1 cellular context compared by ENCODE assay signal in the genomic region with DNA sequence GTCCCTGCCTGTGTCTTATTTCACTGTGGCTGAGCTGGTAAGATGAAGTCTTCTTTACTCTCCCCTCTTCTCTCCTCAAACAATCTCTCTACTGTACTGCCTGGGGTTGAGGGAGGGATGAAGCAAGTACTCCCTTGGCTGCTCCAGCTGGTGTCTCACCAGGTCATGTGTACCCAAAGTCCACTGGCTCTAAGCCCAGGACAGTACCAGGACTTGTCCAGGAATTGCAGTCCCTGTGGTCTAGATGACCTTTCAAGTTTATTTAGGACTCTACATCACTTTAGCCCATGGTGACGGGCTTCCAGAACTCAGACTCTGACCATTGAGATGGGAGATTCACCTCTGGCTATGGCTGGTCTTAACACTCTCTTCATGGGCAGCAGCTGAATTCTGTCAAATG.
TF ChIP-seq lines count a peak whose summit lies in the region.

No MANE protein-coding gene starts in this region.

TF ChIP-seq in HepG2, 621 proteins besides CTCF, POLR2A, EP300 and RAD21 (continued from another document and continues in another):
- TF ChIP-seq, protein P1, sequence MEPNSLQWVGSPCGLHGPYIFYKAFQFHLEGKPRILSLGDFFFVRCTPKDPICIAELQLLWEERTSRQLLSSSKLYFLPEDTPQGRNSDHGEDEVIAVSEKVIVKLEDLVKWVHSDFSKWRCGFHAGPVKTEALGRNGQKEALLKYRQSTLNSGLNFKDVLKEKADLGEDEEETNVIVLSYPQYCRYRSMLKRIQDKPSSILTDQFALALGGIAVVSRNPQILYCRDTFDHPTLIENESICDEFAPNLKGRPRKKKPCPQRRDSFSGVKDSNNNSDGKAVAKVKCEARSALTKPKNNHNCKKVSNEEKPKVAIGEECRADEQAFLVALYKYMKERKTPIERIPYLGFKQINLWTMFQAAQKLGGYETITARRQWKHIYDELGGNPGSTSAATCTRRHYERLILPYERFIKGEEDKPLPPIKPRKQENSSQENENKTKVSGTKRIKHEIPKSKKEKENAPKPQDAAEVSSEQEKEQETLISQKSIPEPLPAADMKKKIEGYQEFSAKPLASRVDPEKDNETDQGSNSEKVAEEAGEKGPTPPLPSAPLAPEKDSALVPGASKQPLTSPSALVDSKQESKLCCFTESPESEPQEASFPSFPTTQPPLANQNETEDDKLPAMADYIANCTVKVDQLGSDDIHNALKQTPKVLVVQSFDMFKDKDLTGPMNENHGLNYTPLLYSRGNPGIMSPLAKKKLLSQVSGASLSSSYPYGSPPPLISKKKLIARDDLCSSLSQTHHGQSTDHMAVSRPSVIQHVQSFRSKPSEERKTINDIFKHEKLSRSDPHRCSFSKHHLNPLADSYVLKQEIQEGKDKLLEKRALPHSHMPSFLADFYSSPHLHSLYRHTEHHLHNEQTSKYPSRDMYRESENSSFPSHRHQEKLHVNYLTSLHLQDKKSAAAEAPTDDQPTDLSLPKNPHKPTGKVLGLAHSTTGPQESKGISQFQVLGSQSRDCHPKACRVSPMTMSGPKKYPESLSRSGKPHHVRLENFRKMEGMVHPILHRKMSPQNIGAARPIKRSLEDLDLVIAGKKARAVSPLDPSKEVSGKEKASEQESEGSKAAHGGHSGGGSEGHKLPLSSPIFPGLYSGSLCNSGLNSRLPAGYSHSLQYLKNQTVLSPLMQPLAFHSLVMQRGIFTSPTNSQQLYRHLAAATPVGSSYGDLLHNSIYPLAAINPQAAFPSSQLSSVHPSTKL (CRISPR knock-in tag; IDR thresholded peaks at IDR 0.05): peak; percentile 47; the same call in 1 of the 2 replicates
- TF ChIP-seq GATAD2A (CRISPR knock-in tag; IDR thresholded peaks at IDR 0.05): 0 out of 2 replicates have a peak, but pooled peaks have one; percentile 38
- no peak for TF ChIP-seq KLF11 (CRISPR knock-in tag; IDR thresholded peaks at IDR 0.05)
- TF ChIP-seq ZNF607 (CRISPR knock-in tag; IDR thresholded peaks at IDR 0.05; ENCODE audit: borderline replicate concordance): no peak
- TF ChIP-seq, protein P2, sequence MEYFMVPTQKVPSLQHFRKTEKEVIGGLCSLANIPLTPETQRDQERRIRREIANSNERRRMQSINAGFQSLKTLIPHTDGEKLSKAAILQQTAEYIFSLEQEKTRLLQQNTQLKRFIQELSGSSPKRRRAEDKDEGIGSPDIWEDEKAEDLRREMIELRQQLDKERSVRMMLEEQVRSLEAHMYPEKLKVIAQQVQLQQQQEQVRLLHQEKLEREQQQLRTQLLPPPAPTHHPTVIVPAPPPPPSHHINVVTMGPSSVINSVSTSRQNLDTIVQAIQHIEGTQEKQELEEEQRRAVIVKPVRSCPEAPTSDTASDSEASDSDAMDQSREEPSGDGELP (IDR thresholded peaks at IDR 0.05; ENCODE audit: borderline replicate concordance, low read depth): peak; percentile 87
- TF ChIP-seq, protein P3, sequence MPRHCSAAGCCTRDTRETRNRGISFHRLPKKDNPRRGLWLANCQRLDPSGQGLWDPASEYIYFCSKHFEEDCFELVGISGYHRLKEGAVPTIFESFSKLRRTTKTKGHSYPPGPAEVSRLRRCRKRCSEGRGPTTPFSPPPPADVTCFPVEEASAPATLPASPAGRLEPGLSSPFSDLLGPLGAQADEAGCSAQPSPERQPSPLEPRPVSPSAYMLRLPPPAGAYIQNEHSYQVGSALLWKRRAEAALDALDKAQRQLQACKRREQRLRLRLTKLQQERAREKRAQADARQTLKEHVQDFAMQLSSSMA (CRISPR knock-in tag; IDR thresholded peaks at IDR 0.05): no peak
- peak; percentile 50 for TF ChIP-seq SAP130 (CRISPR knock-in tag; IDR thresholded peaks at IDR 0.05; ENCODE audit: low read depth)
- TF ChIP-seq MED8 (CRISPR knock-in tag; IDR thresholded peaks at IDR 0.05; ENCODE audit: insufficient replicate concordance): no peak
- peak; percentile 28 to 37; a peak in 2 of 4 replicates for TF ChIP-seq NR2F1 (CRISPR knock-in tag; IDR thresholded peaks at IDR 0.05)
- peak; percentile 86 for TF ChIP-seq HNF4A (CRISPR knock-in tag; IDR thresholded peaks at IDR 0.05)
- TF ChIP-seq GATA4 (IDR thresholded peaks at IDR 0.05; ENCODE audit: borderline replicate concordance, low read depth): no peak
- TF ChIP-seq, protein P4, sequence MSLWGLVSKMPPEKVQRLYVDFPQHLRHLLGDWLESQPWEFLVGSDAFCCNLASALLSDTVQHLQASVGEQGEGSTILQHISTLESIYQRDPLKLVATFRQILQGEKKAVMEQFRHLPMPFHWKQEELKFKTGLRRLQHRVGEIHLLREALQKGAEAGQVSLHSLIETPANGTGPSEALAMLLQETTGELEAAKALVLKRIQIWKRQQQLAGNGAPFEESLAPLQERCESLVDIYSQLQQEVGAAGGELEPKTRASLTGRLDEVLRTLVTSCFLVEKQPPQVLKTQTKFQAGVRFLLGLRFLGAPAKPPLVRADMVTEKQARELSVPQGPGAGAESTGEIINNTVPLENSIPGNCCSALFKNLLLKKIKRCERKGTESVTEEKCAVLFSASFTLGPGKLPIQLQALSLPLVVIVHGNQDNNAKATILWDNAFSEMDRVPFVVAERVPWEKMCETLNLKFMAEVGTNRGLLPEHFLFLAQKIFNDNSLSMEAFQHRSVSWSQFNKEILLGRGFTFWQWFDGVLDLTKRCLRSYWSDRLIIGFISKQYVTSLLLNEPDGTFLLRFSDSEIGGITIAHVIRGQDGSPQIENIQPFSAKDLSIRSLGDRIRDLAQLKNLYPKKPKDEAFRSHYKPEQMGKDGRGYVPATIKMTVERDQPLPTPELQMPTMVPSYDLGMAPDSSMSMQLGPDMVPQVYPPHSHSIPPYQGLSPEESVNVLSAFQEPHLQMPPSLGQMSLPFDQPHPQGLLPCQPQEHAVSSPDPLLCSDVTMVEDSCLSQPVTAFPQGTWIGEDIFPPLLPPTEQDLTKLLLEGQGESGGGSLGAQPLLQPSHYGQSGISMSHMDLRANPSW (CRISPR knock-in tag; IDR thresholded peaks at IDR 0.05; ENCODE audit: borderline replicate concordance): no peak
- TF ChIP-seq KMT2B (CRISPR knock-in tag; IDR thresholded peaks at IDR 0.05): no peak
- no peak for TF ChIP-seq FIP1L1 (IDR thresholded peaks at IDR 0.05; ENCODE audit: borderline replicate concordance, insufficient read depth, low read depth, low read length)
- no peak for TF ChIP-seq CCAR2 (optimal IDR thresholded peaks at IDR 0.05; ENCODE audit: low read depth, low read length)
- TF ChIP-seq RXRA (CRISPR knock-in tag; IDR thresholded peaks at IDR 0.05): peak; percentile 77
- TF ChIP-seq DMAP1 (CRISPR knock-in tag; IDR thresholded peaks at IDR 0.05): no peak
- TF ChIP-seq ATF1 (CRISPR knock-in tag; IDR thresholded peaks at IDR 0.05): no peak
- no peak for TF ChIP-seq GATAD1 (CRISPR knock-in tag; IDR thresholded peaks at IDR 0.05)
- no peak for TF ChIP-seq ZNF335 (CRISPR knock-in tag; IDR thresholded peaks at IDR 0.05)
- peak; percentile 56; the same call in 1 of the 2 replicates for TF ChIP-seq ZBTB21 (CRISPR knock-in tag; IDR thresholded peaks at IDR 0.05)
- peak; percentile 62; the same call in 1 of the 2 replicates for TF ChIP-seq CEBPB (IDR thresholded peaks at IDR 0.05; ENCODE audit: borderline replicate concordance, low read depth, low read length)
- peak; percentile 55 for TF ChIP-seq HNF4G (IDR thresholded peaks at IDR 0.05; ENCODE audit: borderline replicate concordance, low read depth, low read length)
- TF ChIP-seq HNF4G (CRISPR knock-in tag; IDR thresholded peaks at IDR 0.05; ENCODE audit: borderline replicate concordance, low read depth): no peak
- TF ChIP-seq, protein P5, sequence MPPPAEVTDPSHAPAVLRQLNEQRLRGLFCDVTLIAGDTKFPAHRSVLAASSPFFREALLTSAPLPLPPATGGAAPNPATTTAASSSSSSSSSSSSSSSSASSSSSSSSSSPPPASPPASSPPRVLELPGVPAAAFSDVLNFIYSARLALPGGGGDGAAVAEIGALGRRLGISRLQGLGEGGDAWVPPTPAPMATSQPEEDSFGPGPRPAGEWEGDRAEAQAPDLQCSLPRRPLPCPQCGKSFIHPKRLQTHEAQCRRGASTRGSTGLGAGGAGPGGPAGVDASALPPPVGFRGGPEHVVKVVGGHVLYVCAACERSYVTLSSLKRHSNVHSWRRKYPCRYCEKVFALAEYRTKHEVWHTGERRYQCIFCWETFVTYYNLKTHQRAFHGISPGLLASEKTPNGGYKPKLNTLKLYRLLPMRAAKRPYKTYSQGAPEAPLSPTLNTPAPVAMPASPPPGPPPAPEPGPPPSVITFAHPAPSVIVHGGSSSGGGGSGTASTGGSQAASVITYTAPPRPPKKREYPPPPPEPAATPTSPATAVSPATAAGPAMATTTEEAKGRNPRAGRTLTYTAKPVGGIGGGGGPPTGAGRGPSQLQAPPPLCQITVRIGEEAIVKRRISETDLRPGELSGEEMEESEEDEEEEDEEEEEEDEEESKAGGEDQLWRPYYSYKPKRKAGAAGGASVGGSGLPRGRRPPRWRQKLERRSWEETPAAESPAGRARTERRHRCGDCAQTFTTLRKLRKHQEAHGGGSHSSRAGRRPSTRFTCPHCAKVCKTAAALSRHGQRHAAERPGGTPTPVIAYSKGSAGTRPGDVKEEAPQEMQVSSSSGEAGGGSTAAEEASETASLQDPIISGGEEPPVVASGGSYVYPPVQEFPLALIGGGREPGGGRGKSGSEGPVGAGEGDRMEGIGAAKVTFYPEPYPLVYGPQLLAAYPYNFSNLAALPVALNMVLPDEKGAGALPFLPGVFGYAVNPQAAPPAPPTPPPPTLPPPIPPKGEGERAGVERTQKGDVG (CRISPR knock-in tag; IDR thresholded peaks at IDR 0.05; ENCODE audit: borderline replicate concordance): no peak
- TF ChIP-seq ZNF350 (CRISPR knock-in tag; IDR thresholded peaks at IDR 0.05; ENCODE audit: borderline replicate concordance, low read depth): no peak
- peak; percentile 46 for TF ChIP-seq RARA (CRISPR knock-in tag; IDR thresholded peaks at IDR 0.05)
- TF ChIP-seq TEAD3 (CRISPR knock-in tag; optimal IDR thresholded peaks at IDR 0.05; ENCODE audit: borderline replicate concordance): peak; percentile 50
- TF ChIP-seq, protein P6, sequence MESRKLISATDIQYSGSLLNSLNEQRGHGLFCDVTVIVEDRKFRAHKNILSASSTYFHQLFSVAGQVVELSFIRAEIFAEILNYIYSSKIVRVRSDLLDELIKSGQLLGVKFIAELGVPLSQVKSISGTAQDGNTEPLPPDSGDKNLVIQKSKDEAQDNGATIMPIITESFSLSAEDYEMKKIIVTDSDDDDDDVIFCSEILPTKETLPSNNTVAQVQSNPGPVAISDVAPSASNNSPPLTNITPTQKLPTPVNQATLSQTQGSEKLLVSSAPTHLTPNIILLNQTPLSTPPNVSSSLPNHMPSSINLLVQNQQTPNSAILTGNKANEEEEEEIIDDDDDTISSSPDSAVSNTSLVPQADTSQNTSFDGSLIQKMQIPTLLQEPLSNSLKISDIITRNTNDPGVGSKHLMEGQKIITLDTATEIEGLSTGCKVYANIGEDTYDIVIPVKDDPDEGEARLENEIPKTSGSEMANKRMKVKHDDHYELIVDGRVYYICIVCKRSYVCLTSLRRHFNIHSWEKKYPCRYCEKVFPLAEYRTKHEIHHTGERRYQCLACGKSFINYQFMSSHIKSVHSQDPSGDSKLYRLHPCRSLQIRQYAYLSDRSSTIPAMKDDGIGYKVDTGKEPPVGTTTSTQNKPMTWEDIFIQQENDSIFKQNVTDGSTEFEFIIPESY (CRISPR knock-in tag; IDR thresholded peaks at IDR 0.05): 0 out of 2 replicates have a peak, but pooled peaks have one; percentile 20
- TF ChIP-seq BCL6 (CRISPR knock-in tag; IDR thresholded peaks at IDR 0.05): peak; percentile 78
- TF ChIP-seq ZNF264 (CRISPR knock-in tag; IDR thresholded peaks at IDR 0.05): no peak
- 0 out of 2 replicates have a peak, but pooled peaks have one; percentile 30 for TF ChIP-seq WIZ (CRISPR knock-in tag; IDR thresholded peaks at IDR 0.05)
- TF ChIP-seq ZNF543 (CRISPR knock-in tag; IDR thresholded peaks at IDR 0.05): no peak
- no peak for TF ChIP-seq KLF15 (CRISPR knock-in tag; IDR thresholded peaks at IDR 0.05; ENCODE audit: borderline replicate concordance)
- TF ChIP-seq ATM (IDR thresholded peaks at IDR 0.05; ENCODE audit: borderline replicate concordance): no peak
- peak; percentile 27 for TF ChIP-seq SKI (IDR thresholded peaks at IDR 0.05; ENCODE audit: partially characterized antibody)
- no peak for TF ChIP-seq IKZF4 (CRISPR knock-in tag; IDR thresholded peaks at IDR 0.05; ENCODE audit: borderline replicate concordance, low read depth, not compliant biosample characterization)
- peak; percentile 34; the same call in 1 of the 2 replicates for TF ChIP-seq NR2F6 (IDR thresholded peaks at IDR 0.05)
- TF ChIP-seq NR2F6 (CRISPR knock-in tag; IDR thresholded peaks at IDR 0.05): peak; percentile 62; the same call in 1 of the 2 replicates
- TF ChIP-seq, protein P7, sequence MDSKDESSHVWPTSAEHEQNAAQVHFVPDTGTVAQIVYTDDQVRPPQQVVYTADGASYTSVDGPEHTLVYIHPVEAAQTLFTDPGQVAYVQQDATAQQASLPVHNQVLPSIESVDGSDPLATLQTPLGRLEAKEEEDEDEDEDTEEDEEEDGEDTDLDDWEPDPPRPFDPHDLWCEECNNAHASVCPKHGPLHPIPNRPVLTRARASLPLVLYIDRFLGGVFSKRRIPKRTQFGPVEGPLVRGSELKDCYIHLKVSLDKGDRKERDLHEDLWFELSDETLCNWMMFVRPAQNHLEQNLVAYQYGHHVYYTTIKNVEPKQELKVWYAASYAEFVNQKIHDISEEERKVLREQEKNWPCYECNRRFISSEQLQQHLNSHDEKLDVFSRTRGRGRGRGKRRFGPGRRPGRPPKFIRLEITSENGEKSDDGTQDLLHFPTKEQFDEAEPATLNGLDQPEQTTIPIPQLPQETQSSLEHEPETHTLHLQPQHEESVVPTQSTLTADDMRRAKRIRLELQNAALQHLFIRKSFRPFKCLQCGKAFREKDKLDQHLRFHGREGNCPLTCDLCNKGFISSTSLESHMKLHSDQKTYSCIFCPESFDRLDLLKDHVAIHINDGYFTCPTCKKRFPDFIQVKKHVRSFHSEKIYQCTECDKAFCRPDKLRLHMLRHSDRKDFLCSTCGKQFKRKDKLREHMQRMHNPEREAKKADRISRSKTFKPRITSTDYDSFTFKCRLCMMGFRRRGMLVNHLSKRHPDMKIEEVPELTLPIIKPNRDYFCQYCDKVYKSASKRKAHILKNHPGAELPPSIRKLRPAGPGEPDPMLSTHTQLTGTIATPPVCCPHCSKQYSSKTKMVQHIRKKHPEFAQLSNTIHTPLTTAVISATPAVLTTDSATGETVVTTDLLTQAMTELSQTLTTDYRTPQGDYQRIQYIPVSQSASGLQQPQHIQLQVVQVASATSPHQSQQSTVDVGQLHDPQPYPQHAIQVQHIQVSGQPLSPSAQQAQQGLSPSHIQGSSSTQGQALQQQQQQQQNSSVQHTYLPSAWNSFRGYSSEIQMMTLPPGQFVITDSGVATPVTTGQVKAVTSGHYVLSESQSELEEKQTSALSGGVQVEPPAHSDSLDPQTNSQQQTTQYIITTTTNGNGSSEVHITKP (CRISPR knock-in tag; IDR thresholded peaks at IDR 0.05; ENCODE audit: low read depth): no peak
- TF ChIP-seq FOXA3 (CRISPR knock-in tag; IDR thresholded peaks at IDR 0.05): peak; percentile 37; the same call in 1 of the 2 replicates
- peak; percentile 28; the same call in 1 of the 2 replicates for TF ChIP-seq HMG20A (CRISPR knock-in tag; IDR thresholded peaks at IDR 0.05; ENCODE audit: borderline replicate concordance)
- no peak for TF ChIP-seq FOXA1 (IDR thresholded peaks at IDR 0.05)
- peak; percentile 78 for TF ChIP-seq FOXA1 (CRISPR knock-in tag; IDR thresholded peaks at IDR 0.05)
- TF ChIP-seq HNRNPL (IDR thresholded peaks at IDR 0.05; ENCODE audit: low read depth, low read length): no peak
- TF ChIP-seq SOX13 (IDR thresholded peaks at IDR 0.05): no peak
- TF ChIP-seq SOX13 (CRISPR knock-in tag; conservative IDR thresholded peaks at IDR 0.05 in 1 of 2, IDR thresholded peaks at IDR 0.05 in 1 of 2): peak in 1 of 2 experiments; percentile 9; a peak in 1 of 4 replicates
